ENCODE assay signal across 8 cellular contexts in the genomic region with DNA sequence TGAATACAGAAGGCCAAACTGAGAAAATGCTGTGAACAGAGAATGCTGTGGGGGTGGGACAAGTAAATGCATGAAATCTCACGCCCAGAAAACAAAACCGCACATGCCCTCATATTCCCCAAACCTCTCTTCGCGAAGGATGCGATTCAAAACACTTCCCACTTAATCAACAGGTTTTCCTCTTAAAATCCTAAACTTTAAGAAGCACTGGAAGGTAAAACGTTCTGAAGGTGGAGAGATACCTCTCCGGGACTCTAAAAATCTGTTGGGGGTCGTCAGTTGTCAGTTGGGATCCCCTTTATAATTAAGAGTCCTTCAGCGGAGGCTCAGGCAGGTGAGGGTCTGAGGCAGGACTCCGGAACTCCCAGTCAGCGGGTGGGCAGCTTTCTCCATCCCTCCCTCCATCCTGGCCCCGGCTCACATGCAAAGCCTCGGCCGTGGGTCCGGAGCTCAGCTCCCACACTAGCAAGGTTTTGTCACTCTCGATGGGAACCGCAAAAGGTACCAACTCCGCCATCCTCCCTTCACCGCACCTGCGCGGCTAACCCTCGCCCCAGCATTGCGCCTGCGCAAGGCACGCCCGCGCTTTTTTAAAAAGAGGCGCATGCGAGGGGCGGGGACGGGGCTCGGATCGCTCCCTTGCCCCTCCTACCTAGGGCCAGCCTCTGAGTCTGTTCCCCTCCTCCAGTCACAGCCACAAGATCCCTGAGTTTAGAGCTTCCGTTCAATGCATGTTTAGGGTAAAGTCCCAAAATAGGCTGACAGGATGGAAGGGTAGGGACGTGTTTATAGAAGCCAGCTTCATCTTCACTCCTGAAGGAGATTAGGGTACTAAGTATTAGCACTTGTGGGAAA. TPM values are rescaled to one million over a fixed set of nuclear protein-coding genes. Genes with fewer than 3 reads are reported as not detected.
DNase-seq lines count a peak whose midpoint lies in the region; ATAC-seq and FAIRE-seq lines count a peak whose summit lies in the region.

RDM1 (minus strand) TSS at position 563 of the 855 bp plus-strand sequence; CDS start at position 517, 46 bp downstream.

- H3K27me3 Mint-ChIP-seq in activated CD4-positive, alpha-beta memory T cell treated with anti-CD3 and anti-CD28 coated beads, Interleukin-2, amount 10 ng/mL, durations not matched to agents 7 days and 5 days = peaks cover 7% of the 10 kb centered on the region

- H3K36me3 ChIP-seq in mesodermal cell (ENCODE audit: control insufficient read depth, insufficient read depth, low read length) = no peaks in the 10 kb centered on the region

- peak within 1 kb of the TSS; percentile 74 for H3K27ac Mint-ChIP-seq in activated CD4-positive, alpha-beta memory T cell treated with anti-CD3 and anti-CD28 coated beads, Interleukin-2, amount 10 ng/mL, durations not matched to agents 7 days and 5 days

- peak; percentile 93 for DNase-seq in GM18507 (ENCODE audit: extremely low spot score, insufficient read length, low read depth)
- DNase-seq in HK-2 (ENCODE audit: unreplicated experiment) = peak; percentile 85
- peak; percentile 91 for DNase-seq in NCI-H774 (lab: John Stamatoyannopoulos, UW)
- peak; percentile 93 for DNase-seq in activated CD4-positive, alpha-beta memory T cell treated with anti-CD3 and anti-CD28 coated beads, Interleukin-2, amount 10 ng/mL, durations not matched to agents 7 days and 5 days
- peak; percentile 62 for DNase-seq in effector CD8-positive, alpha-beta T cell (lab: John Stamatoyannopoulos, UW)
- DNase-seq in stimulated activated CD8-positive, alpha-beta memory T cell treated with anti-CD3 and anti-CD28 coated beads, Interleukin-15, amount 100 ng/mL, for 4 hours (ENCODE audit: low read depth in 2 of 2) = peak; percentile 58 to 68

- H3K4me1 ChIP-seq in mesodermal cell (ENCODE audit: control insufficient read depth, insufficient read depth, low read length, poor library complexity, severe bottlenecking) = peaks cover 5% of the 10 kb centered on the region

- H3K27ac ChIP-seq in mesodermal cell (ENCODE audit: low read depth, low read length, severe bottlenecking) = no peak within 1 kb of the TSS

- ATAC-seq in HG03469 (IDR thresholded peaks at IDR 0.05; ENCODE audit: unreplicated experiment) = no peak

- peak within 1 kb of the TSS; percentile 84 for H3K4me3 Mint-ChIP-seq in activated CD4-positive, alpha-beta memory T cell treated with anti-CD3 and anti-CD28 coated beads, Interleukin-2, amount 10 ng/mL, durations not matched to agents 7 days and 5 days

- WGBS in mesodermal cell (ENCODE audit: insufficient coverage in 2 of 2), 2 experiments = 0 to 3% methylated on average over 14 to 22 of the region's 35 CpGs

- POLR2A ChIA-PET in activated CD4-positive, alpha-beta memory T cell treated with anti-CD3 and anti-CD28 coated beads, Interleukin-2, amount 10 ng/mL, durations not matched to agents 7 days and 5 days (lab: Charles Lee) = interaction anchor here (0.9 to 4.7 kb wide), 15 partner anchors 9 to 556 kb away, joined by 3 to 40 read pairs (median 5); partner anchors contain the start of genes CCL5, TAF15 and ZNHIT3

- H3K36me3 Mint-ChIP-seq in activated CD4-positive, alpha-beta memory T cell treated with anti-CD3 and anti-CD28 coated beads, Interleukin-2, amount 10 ng/mL, durations not matched to agents 7 days and 5 days (ENCODE audit: low read depth) = peaks cover 18% of the 10 kb centered on the region

- no peaks in the 10 kb centered on the region for H3K9me3 Mint-ChIP-seq in activated CD4-positive, alpha-beta memory T cell treated with anti-CD3 and anti-CD28 coated beads, Interleukin-2, amount 10 ng/mL, durations not matched to agents 7 days and 5 days

- CTCF ChIA-PET in activated CD4-positive, alpha-beta memory T cell treated with anti-CD3 and anti-CD28 coated beads, Interleukin-2, amount 10 ng/mL, durations not matched to agents 7 days and 5 days (lab: Charles Lee) = interaction anchor here (0.6 to 1.8 kb wide), 7 partner anchors 11 to 167 kb away, joined by 3 to 7 read pairs (median 3); partner anchors contain the start of gene CCL5

- no peaks in the 10 kb centered on the region for H3K9me3 ChIP-seq in mesodermal cell (ENCODE audit: control insufficient read depth, low read length)

- peaks cover 32% of the 10 kb centered on the region for H3K4me1 Mint-ChIP-seq in activated CD4-positive, alpha-beta memory T cell treated with anti-CD3 and anti-CD28 coated beads, Interleukin-2, amount 10 ng/mL, durations not matched to agents 7 days and 5 days

- FAIRE-seq in GM18507 (lab: Jason Lieb, UNC) = no peak

- H3K4me3 ChIP-seq in mesodermal cell (ENCODE audit: extremely low read depth, insufficient read depth, low read length, poor library complexity, severe bottlenecking) = peak within 1 kb of the TSS; percentile 42

RNA-seq across cellular contexts. Expression of gene RDM1, which starts in this region (rescaled TPM):
- 10 to 100 TPM; 14.4 to 16.9 TPM for total RNA-seq in activated CD4-positive, alpha-beta memory T cell treated with anti-CD3 and anti-CD28 coated beads, Interleukin-2, amount 10 ng/mL, durations not matched to agents 7 days and 5 days
- polyA plus RNA-seq in mesodermal cell (2013, experiment 1 of 2) = 3.9 TPM
- polyA plus RNA-seq in mesodermal cell (2013, experiment 2 of 2) = 3.8 TPM
